1 cellular context compared by ENCODE assay signal in the genomic region with DNA sequence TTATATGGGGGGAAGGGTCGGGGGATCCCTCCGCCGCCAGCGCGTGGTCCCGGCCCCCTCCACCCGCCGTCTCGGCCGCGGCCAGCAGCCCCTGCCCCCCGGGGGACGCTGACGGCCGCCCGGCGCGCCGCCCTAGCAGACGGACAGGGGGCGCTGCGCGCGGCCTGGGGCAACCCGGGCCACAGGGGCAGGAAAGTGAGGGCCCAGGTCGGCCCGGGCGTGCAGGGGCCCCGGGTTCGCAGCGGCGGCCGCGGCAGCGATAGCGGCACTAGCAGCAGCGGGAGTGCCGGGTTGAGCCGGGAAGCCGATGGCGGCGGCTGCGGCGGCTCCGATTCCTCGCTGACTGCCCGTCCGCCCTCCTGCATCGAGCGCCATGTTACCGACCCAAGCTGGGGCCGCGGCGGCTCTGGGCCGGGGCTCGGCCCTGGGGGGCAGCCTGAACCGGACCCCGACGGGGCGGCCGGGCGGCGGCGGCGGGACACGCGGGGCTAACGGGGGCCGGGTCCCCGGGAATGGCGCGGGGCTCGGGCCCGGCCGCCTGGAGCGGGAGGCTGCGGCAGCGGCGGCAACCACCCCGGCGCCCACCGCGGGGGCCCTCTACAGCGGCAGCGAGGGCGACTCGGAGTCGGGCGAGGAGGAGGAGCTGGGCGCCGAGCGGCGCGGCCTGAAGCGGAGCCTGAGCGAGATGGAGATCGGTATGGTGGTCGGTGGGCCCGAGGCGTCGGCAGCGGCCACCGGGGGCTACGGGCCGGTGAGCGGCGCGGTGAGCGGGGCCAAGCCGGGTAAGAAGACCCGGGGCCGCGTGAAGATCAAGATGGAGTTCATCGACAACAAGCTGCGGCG.
TF ChIP-seq lines count a peak whose summit lies in the region.

No MANE protein-coding gene starts in this region.

TF ChIP-seq in K562, 482 proteins besides CTCF, POLR2A, EP300 and RAD21 (continued from another document and continues in another):
- TF ChIP-seq, protein P1, sequence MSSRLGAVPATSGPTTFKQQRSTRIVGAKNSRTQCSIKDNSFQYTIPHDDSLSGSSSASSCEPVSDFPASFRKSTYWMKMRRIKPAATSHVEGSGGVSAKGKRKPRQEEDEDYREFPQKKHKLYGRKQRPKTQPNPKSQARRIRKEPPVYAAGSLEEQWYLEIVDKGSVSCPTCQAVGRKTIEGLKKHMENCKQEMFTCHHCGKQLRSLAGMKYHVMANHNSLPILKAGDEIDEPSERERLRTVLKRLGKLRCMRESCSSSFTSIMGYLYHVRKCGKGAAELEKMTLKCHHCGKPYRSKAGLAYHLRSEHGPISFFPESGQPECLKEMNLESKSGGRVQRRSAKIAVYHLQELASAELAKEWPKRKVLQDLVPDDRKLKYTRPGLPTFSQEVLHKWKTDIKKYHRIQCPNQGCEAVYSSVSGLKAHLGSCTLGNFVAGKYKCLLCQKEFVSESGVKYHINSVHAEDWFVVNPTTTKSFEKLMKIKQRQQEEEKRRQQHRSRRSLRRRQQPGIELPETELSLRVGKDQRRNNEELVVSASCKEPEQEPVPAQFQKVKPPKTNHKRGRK (tag; IDR thresholded peaks at IDR 0.05): no peak
- TF ChIP-seq ZNF408 (CRISPR knock-in tag; IDR thresholded peaks at IDR 0.05; ENCODE audit: low read depth) (no peak), ZKSCAN1 (IDR thresholded peaks at IDR 0.05; ENCODE audit: low read depth, low read length) (peak; percentile 31; the same call in 1 of the 2 replicates), MAFK (IDR thresholded peaks at IDR 0.05; ENCODE audit: low read length) (no peak), RAD51 (IDR thresholded peaks at IDR 0.05; ENCODE audit: borderline replicate concordance, low read depth) (no peak), XRCC5 (IDR thresholded peaks at IDR 0.05; ENCODE audit: low read depth, low read length) (no peak), ZNF583 (CRISPR knock-in tag; IDR thresholded peaks at IDR 0.05) (0 out of 2 replicates have a peak, but pooled peaks have one; percentile 47), U2AF2 (optimal IDR thresholded peaks at IDR 0.05; ENCODE audit: low read depth, low read length) (no peak), TARDBP (IDR thresholded peaks at IDR 0.05) (no peak), STAG1 (CRISPR knock-in tag; IDR thresholded peaks at IDR 0.05; ENCODE audit: borderline replicate concordance) (peak; percentile 35; the same call in 1 of the 2 replicates), MYC (IDR thresholded peaks at IDR 0.05; ENCODE audit: low read depth, low read length) (peak; percentile 91), MYC (CRISPR knock-in tag; IDR thresholded peaks at IDR 0.05; ENCODE audit: borderline replicate concordance, low read depth) (no peak), EWSR1 (IDR thresholded peaks at IDR 0.05; ENCODE audit: borderline replicate concordance, low read depth, partially characterized antibody) (no peak), ZZZ3 (IDR thresholded peaks at IDR 0.05) (no peak), ZNF445 (CRISPR knock-in tag; IDR thresholded peaks at IDR 0.05; ENCODE audit: low read depth) (no peak), ZNF830 (CRISPR knock-in tag; IDR thresholded peaks at IDR 0.05) (no peak), KAT2B (IDR thresholded peaks at IDR 0.05; ENCODE audit: low read depth, low read length) (no peak), FOXA1 (IDR thresholded peaks at IDR 0.05; ENCODE audit: borderline replicate concordance) (no peak), NCOR1 (IDR thresholded peaks at IDR 0.05) (no peak; the same call in none of the 2 replicates), GTF2A2 (tag; IDR thresholded peaks at IDR 0.05) (peak; percentile 67; the same call in 1 of the 2 replicates), ESRRA (IDR thresholded peaks at IDR 0.05; ENCODE audit: borderline replicate concordance, low read depth) (peak; percentile 50; the same call in 1 of the 2 replicates), PRMT5 (CRISPR knock-in tag; IDR thresholded peaks at IDR 0.05) (no peak), ZKSCAN3 (CRISPR knock-in tag; IDR thresholded peaks at IDR 0.05) (no peak), ZNF766 (CRISPR knock-in tag; conservative IDR thresholded peaks at IDR 0.05) (0 out of 2 replicates have a peak, but pooled peaks have one; percentile 46), ZNF589 (CRISPR knock-in tag; IDR thresholded peaks at IDR 0.05; ENCODE audit: low read depth) (no peak), POLR2G (IDR thresholded peaks at IDR 0.05; ENCODE audit: low read depth, low read length) (peak; percentile 93), ZNF41 (CRISPR knock-in tag; conservative IDR thresholded peaks at IDR 0.05) (no peak), YBX1 (IDR thresholded peaks at IDR 0.05) (no peak)
- TF ChIP-seq, protein P2, sequence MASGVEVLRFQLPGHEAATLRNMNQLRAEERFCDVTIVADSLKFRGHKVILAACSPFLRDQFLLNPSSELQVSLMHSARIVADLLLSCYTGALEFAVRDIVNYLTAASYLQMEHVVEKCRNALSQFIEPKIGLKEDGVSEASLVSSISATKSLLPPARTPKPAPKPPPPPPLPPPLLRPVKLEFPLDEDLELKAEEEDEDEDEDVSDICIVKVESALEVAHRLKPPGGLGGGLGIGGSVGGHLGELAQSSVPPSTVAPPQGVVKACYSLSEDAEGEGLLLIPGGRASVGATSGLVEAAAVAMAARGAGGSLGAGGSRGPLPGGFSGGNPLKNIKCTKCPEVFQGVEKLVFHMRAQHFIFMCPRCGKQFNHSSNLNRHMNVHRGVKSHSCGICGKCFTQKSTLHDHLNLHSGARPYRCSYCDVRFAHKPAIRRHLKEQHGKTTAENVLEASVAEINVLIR (CRISPR knock-in tag; IDR thresholded peaks at IDR 0.05): no peak
- TF ChIP-seq, protein P3, sequence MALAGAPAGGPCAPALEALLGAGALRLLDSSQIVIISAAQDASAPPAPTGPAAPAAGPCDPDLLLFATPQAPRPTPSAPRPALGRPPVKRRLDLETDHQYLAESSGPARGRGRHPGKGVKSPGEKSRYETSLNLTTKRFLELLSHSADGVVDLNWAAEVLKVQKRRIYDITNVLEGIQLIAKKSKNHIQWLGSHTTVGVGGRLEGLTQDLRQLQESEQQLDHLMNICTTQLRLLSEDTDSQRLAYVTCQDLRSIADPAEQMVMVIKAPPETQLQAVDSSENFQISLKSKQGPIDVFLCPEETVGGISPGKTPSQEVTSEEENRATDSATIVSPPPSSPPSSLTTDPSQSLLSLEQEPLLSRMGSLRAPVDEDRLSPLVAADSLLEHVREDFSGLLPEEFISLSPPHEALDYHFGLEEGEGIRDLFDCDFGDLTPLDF (CRISPR knock-in tag; IDR thresholded peaks at IDR 0.05): 0 out of 2 replicates have a peak, but pooled peaks have one; percentile 18
- TF ChIP-seq, protein P4, sequence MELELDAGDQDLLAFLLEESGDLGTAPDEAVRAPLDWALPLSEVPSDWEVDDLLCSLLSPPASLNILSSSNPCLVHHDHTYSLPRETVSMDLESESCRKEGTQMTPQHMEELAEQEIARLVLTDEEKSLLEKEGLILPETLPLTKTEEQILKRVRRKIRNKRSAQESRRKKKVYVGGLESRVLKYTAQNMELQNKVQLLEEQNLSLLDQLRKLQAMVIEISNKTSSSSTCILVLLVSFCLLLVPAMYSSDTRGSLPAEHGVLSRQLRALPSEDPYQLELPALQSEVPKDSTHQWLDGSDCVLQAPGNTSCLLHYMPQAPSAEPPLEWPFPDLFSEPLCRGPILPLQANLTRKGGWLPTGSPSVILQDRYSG (tag; conservative IDR thresholded peaks at IDR 0.05; ENCODE audit: low read depth): no peak
- TF ChIP-seq, protein P5, sequence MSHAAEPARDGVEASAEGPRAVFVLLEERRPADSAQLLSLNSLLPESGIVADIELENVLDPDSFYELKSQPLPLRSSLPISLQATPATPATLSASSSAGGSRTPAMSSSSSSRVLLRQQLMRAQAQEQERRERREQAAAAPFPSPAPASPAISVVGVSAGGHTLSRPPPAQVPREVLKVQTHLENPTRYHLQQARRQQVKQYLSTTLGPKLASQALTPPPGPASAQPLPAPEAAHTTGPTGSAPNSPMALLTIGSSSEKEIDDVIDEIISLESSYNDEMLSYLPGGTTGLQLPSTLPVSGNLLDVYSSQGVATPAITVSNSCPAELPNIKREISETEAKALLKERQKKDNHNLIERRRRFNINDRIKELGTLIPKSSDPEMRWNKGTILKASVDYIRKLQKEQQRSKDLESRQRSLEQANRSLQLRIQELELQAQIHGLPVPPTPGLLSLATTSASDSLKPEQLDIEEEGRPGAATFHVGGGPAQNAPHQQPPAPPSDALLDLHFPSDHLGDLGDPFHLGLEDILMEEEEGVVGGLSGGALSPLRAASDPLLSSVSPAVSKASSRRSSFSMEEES (CRISPR knock-in tag; IDR thresholded peaks at IDR 0.05): no peak
- TF ChIP-seq, protein P6, sequence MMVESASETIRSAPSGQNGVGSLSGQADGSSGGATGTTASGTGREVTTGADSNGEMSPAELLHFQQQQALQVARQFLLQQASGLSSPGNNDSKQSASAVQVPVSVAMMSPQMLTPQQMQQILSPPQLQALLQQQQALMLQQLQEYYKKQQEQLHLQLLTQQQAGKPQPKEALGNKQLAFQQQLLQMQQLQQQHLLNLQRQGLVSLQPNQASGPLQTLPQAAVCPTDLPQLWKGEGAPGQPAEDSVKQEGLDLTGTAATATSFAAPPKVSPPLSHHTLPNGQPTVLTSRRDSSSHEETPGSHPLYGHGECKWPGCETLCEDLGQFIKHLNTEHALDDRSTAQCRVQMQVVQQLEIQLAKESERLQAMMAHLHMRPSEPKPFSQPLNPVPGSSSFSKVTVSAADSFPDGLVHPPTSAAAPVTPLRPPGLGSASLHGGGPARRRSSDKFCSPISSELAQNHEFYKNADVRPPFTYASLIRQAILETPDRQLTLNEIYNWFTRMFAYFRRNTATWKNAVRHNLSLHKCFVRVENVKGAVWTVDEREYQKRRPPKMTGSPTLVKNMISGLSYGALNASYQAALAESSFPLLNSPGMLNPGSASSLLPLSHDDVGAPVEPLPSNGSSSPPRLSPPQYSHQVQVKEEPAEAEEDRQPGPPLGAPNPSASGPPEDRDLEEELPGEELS (CRISPR knock-in tag; IDR thresholded peaks at IDR 0.05; ENCODE audit: borderline replicate concordance): no peak
- TF ChIP-seq, protein P7, sequence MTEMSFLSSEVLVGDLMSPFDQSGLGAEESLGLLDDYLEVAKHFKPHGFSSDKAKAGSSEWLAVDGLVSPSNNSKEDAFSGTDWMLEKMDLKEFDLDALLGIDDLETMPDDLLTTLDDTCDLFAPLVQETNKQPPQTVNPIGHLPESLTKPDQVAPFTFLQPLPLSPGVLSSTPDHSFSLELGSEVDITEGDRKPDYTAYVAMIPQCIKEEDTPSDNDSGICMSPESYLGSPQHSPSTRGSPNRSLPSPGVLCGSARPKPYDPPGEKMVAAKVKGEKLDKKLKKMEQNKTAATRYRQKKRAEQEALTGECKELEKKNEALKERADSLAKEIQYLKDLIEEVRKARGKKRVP (CRISPR knock-in tag; IDR thresholded peaks at IDR 0.05): 0 out of 2 replicates have a peak, but pooled peaks have one; percentile 21
- TF ChIP-seq, protein P8, sequence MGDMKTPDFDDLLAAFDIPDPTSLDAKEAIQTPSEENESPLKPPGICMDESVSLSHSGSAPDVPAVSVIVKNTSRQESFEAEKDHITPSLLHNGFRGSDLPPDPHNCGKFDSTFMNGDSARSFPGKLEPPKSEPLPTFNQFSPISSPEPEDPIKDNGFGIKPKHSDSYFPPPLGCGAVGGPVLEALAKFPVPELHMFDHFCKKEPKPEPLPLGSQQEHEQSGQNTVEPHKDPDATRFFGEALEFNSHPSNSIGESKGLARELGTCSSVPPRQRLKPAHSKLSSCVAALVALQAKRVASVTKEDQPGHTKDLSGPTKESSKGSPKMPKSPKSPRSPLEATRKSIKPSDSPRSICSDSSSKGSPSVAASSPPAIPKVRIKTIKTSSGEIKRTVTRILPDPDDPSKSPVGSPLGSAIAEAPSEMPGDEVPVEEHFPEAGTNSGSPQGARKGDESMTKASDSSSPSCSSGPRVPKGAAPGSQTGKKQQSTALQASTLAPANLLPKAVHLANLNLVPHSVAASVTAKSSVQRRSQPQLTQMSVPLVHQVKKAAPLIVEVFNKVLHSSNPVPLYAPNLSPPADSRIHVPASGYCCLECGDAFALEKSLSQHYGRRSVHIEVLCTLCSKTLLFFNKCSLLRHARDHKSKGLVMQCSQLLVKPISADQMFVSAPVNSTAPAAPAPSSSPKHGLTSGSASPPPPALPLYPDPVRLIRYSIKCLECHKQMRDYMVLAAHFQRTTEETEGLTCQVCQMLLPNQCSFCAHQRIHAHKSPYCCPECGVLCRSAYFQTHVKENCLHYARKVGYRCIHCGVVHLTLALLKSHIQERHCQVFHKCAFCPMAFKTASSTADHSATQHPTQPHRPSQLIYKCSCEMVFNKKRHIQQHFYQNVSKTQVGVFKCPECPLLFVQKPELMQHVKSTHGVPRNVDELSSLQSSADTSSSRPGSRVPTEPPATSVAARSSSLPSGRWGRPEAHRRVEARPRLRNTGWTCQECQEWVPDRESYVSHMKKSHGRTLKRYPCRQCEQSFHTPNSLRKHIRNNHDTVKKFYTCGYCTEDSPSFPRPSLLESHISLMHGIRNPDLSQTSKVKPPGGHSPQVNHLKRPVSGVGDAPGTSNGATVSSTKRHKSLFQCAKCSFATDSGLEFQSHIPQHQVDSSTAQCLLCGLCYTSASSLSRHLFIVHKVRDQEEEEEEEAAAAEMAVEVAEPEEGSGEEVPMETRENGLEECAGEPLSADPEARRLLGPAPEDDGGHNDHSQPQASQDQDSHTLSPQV (IDR thresholded peaks at IDR 0.05): peak; percentile 74; the same call in 1 of the 2 replicates
- TF ChIP-seq, protein P9, sequence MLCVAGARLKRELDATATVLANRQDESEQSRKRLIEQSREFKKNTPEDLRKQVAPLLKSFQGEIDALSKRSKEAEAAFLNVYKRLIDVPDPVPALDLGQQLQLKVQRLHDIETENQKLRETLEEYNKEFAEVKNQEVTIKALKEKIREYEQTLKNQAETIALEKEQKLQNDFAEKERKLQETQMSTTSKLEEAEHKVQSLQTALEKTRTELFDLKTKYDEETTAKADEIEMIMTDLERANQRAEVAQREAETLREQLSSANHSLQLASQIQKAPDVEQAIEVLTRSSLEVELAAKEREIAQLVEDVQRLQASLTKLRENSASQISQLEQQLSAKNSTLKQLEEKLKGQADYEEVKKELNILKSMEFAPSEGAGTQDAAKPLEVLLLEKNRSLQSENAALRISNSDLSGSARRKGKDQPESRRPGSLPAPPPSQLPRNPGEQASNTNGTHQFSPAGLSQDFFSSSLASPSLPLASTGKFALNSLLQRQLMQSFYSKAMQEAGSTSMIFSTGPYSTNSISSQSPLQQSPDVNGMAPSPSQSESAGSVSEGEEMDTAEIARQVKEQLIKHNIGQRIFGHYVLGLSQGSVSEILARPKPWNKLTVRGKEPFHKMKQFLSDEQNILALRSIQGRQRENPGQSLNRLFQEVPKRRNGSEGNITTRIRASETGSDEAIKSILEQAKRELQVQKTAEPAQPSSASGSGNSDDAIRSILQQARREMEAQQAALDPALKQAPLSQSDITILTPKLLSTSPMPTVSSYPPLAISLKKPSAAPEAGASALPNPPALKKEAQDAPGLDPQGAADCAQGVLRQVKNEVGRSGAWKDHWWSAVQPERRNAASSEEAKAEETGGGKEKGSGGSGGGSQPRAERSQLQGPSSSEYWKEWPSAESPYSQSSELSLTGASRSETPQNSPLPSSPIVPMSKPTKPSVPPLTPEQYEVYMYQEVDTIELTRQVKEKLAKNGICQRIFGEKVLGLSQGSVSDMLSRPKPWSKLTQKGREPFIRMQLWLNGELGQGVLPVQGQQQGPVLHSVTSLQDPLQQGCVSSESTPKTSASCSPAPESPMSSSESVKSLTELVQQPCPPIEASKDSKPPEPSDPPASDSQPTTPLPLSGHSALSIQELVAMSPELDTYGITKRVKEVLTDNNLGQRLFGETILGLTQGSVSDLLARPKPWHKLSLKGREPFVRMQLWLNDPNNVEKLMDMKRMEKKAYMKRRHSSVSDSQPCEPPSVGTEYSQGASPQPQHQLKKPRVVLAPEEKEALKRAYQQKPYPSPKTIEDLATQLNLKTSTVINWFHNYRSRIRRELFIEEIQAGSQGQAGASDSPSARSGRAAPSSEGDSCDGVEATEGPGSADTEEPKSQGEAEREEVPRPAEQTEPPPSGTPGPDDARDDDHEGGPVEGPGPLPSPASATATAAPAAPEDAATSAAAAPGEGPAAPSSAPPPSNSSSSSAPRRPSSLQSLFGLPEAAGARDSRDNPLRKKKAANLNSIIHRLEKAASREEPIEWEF (CRISPR knock-in tag; IDR thresholded peaks at IDR 0.05): no peak
